ENCODE assay signal across 1 cellular context in genomic region chr2:218396688-218397501, GRCh38.
A peak's percentile ranks its signal among the peaks of the same experiment; 100 is the strongest.
TF ChIP-seq lines count a peak whose summit lies in the region.

No MANE protein-coding gene starts in this region.

TF ChIP-seq in HepG2, 621 proteins besides CTCF, POLR2A, EP300 and RAD21 (continued from another document):
- TF ChIP-seq ARID5B (CRISPR knock-in tag; IDR thresholded peaks at IDR 0.05) = peak; percentile 53; the same call in 1 of the 2 replicates
- peak; percentile 5; the same call in 1 of the 2 replicates for TF ChIP-seq JUND (CRISPR knock-in tag; IDR thresholded peaks at IDR 0.05)
- 0 out of 2 replicates have a peak, but pooled peaks have one; percentile 5 for TF ChIP-seq ZNF547 (CRISPR knock-in tag; IDR thresholded peaks at IDR 0.05)
- TF ChIP-seq CREB1 (IDR thresholded peaks at IDR 0.05) = 0 out of 2 replicates have a peak, but pooled peaks have one; percentile 30
- no peak for TF ChIP-seq CREB1 (CRISPR knock-in tag; IDR thresholded peaks at IDR 0.05)
- peak; percentile 92 for TF ChIP-seq SIN3A (IDR thresholded peaks at IDR 0.05; ENCODE audit: borderline replicate concordance, low read depth, low read length)
- TF ChIP-seq MXD3 (CRISPR knock-in tag; IDR thresholded peaks at IDR 0.05) = peak; percentile 64; the same call in 1 of the 2 replicates
- no peak for TF ChIP-seq CHD4 (IDR thresholded peaks at IDR 0.05; ENCODE audit: borderline replicate concordance, low read length)
- TF ChIP-seq ATF7-NPFF (CRISPR knock-in tag; IDR thresholded peaks at IDR 0.05; ENCODE audit: low read depth) = no peak; the same call in 1 of the 2 replicates
- TF ChIP-seq ZNF441 (CRISPR knock-in tag; IDR thresholded peaks at IDR 0.05; ENCODE audit: borderline replicate concordance) = peak; percentile 14; the same call in 1 of the 2 replicates
- peak; percentile 6; the same call in 1 of the 2 replicates for TF ChIP-seq ZSCAN9 (CRISPR knock-in tag; IDR thresholded peaks at IDR 0.05; ENCODE audit: borderline replicate concordance)
- 0 out of 2 replicates have a peak, but pooled peaks have one; percentile 3 for TF ChIP-seq NR1H2 (CRISPR knock-in tag; IDR thresholded peaks at IDR 0.05; ENCODE audit: borderline replicate concordance, low read depth)
- TF ChIP-seq HNRNPL (IDR thresholded peaks at IDR 0.05; ENCODE audit: low read depth, low read length) = peak; percentile 94
- TF ChIP-seq POLR2G (IDR thresholded peaks at IDR 0.05; ENCODE audit: low read depth, low read length) = peak; percentile 42
- 0 out of 2 replicates have a peak, but pooled peaks have one; percentile 1 for TF ChIP-seq ZNF556 (CRISPR knock-in tag; IDR thresholded peaks at IDR 0.05; ENCODE audit: borderline replicate concordance)
- peak; percentile 80 for TF ChIP-seq ZNF20 (CRISPR knock-in tag; IDR thresholded peaks at IDR 0.05)
- TF ChIP-seq STAG1 (CRISPR knock-in tag; IDR thresholded peaks at IDR 0.05) = no peak
- 0 out of 2 replicates have a peak, but pooled peaks have one; percentile 23 for TF ChIP-seq MAZ (IDR thresholded peaks at IDR 0.05; ENCODE audit: borderline replicate concordance, low read depth, low read length)
- no peak for TF ChIP-seq MAZ (CRISPR knock-in tag; IDR thresholded peaks at IDR 0.05; ENCODE audit: low read depth)
